Comparison of ENCODE assay signal across 14 cellular contexts in genomic region chr13:112062619-112063308, GRCh38. TPM values are rescaled to one million over a fixed set of nuclear protein-coding genes. Genes with fewer than 3 reads are reported as not detected.
A peak's percentile ranks its signal among the peaks of the same experiment; 100 is the strongest.
DNase-seq lines count a peak whose midpoint lies in the region; ATAC-seq and TF ChIP-seq lines count a peak whose summit lies in the region.
"Had no signal": no experiment of that assay in that cellular context is flagged by ENCODE, and none has a peak within 500 bp of the region (broad histone marks: within the 10 kb centered on the region; RNA-seq: fewer than 3 reads in every experiment).

No MANE protein-coding gene starts in this region.

- no peak overlapping the region for H3K4me3 ChIP-seq in RWPE2 (ENCODE audit: severe bottlenecking)
- no peak overlapping the region for H3K4me3 ChIP-seq in psoas muscle
- H3K4me3 ChIP-seq in stomach, result no peak overlapping the region

- H3K36me3 ChIP-seq in RWPE2 (ENCODE audit: low read depth) (no peaks in the 10 kb centered on the region), psoas muscle (ENCODE audit: insufficient read depth in 1 of 2, low read depth in 1 of 2) (no peaks in the 10 kb centered on the region), stomach (no peaks in the 10 kb centered on the region)

- H3K9me3 ChIP-seq in RWPE2 (ENCODE audit: severe bottlenecking) (no peaks in the 10 kb centered on the region), psoas muscle (no peaks in the 10 kb centered on the region), stomach (no peaks in the 10 kb centered on the region)

- H3K4me1 Mint-ChIP-seq in activated CD8-positive, alpha-beta memory T cell treated with anti-CD3 and anti-CD28 coated beads, Interleukin-2, amount 10 ng/mL, durations not matched to agents 7 days and 5 days, result no peaks in the 10 kb centered on the region

- peak overlapping the region; percentile 60 for H3K27ac Mint-ChIP-seq in activated CD8-positive, alpha-beta memory T cell treated with anti-CD3 and anti-CD28 coated beads, Interleukin-2, amount 10 ng/mL, durations not matched to agents 7 days and 5 days

- WGBS in psoas muscle, 3 donors, result 2% methylated on average over 33 to 62 of the region's 62 CpGs
- WGBS in stomach, 5 donors, result 4 to 7% (median 4%) methylated on average over 20 to 62 of the region's 62 CpGs

- CTCF ChIA-PET in activated CD8-positive, alpha-beta memory T cell treated with anti-CD3 and anti-CD28 coated beads, Interleukin-2, amount 10 ng/mL, durations not matched to agents 7 days and 5 days (lab: Charles Lee), result no interaction called here

- TF ChIP-seq POLR2A in stomach (IDR thresholded peaks at IDR 0.05), result no peak

- no peak overlapping the region for H3K4me3 Mint-ChIP-seq in activated CD8-positive, alpha-beta memory T cell treated with anti-CD3 and anti-CD28 coated beads, Interleukin-2, amount 10 ng/mL, durations not matched to agents 7 days and 5 days

- peaks cover 88% of the 10 kb centered on the region for H3K27me3 ChIP-seq in RWPE2 (ENCODE audit: insufficient read depth, poor library complexity, severe bottlenecking)
- peaks cover 96% of the 10 kb centered on the region for H3K27me3 ChIP-seq in foreskin keratinocyte
- H3K27me3 ChIP-seq in psoas muscle (ENCODE audit: insufficient read depth in 3 of 3, low read length in 2 of 3), result peaks cover 3 to 97% (median 41%) of the 10 kb centered on the region in 3 donors
- H3K27me3 ChIP-seq in stomach, result peaks cover 56 to 100% (median 89%) of the 10 kb centered on the region in 3 donors

- TF ChIP-seq CTCF in RWPE2 (IDR thresholded peaks at IDR 0.05; ENCODE audit: poor library complexity, severe bottlenecking), result peak; percentile 27
- peak; percentile 30 for TF ChIP-seq CTCF in foreskin keratinocyte (conservative IDR thresholded peaks at IDR 0.05)
- TF ChIP-seq CTCF in psoas muscle (IDR thresholded peaks at IDR 0.05), result peak; percentile 22
- TF ChIP-seq CTCF in stomach (IDR thresholded peaks at IDR 0.05), result no peak

- peaks cover 7% of the 10 kb centered on the region for H3K36me3 Mint-ChIP-seq in activated CD8-positive, alpha-beta memory T cell treated with anti-CD3 and anti-CD28 coated beads, Interleukin-2, amount 10 ng/mL, durations not matched to agents 7 days and 5 days

- ATAC-seq in activated CD8-positive, alpha-beta memory T cell treated with anti-CD3 and anti-CD28 coated beads, Interleukin-2, amount 10 ng/mL, durations not matched to agents 7 days and 5 days, result no peak
- ATAC-seq in RWPE2 (ENCODE audit: low read depth) (no peak), foreskin keratinocyte (no peak), psoas muscle (no peak), GM21515 (IDR thresholded peaks at IDR 0.05; ENCODE audit: unreplicated experiment) (no peak)

- no peaks in the 10 kb centered on the region for H3K4me1 ChIP-seq in RWPE2 (ENCODE audit: insufficient read depth, poor library complexity, severe bottlenecking)
- H3K4me1 ChIP-seq in foreskin keratinocyte, result no peaks in the 10 kb centered on the region
- H3K4me1 ChIP-seq in psoas muscle, result no peaks in the 10 kb centered on the region
- peaks cover 0 to 54% (median 19%) of the 10 kb centered on the region in 4 donors for H3K4me1 ChIP-seq in stomach

- no peak for DNase-seq in activated CD8-positive, alpha-beta memory T cell treated with anti-CD3 and anti-CD28 coated beads, Interleukin-2, amount 10 ng/mL, durations not matched to agents 7 days and 5 days
- DNase-seq in activated CD8-positive, alpha-beta memory T cell treated with anti-CD3 and anti-CD28 coated beads, Interleukin-2, amount 50 U/mL, for 48 hours, result no peak
- no peak for DNase-seq in RWPE2 (ENCODE audit: low spot score)
- no peak for DNase-seq in foreskin keratinocyte
- DNase-seq in psoas muscle, result no peak
- DNase-seq in NCI-H1436 (lab: John Stamatoyannopoulos, UW), result no peak
- DNase-seq in stomach, result no peak
- DNase-seq: KG1 had no signal

- intact Hi-C loops in psoas muscle (cut with DNase I) (no loop called here), stomach (cut with DNase I; ENCODE audit: low total_unique reads) (no loop called here)

- H3K27ac ChIP-seq in RWPE2 (ENCODE audit: poor library complexity, severe bottlenecking), result no peak overlapping the region
- no peak overlapping the region for H3K27ac ChIP-seq in foreskin keratinocyte
- no peak overlapping the region for H3K27ac ChIP-seq in psoas muscle
- H3K27ac ChIP-seq in stomach, result no peak overlapping the region

- H3K9me3 Mint-ChIP-seq in activated CD8-positive, alpha-beta memory T cell treated with anti-CD3 and anti-CD28 coated beads, Interleukin-2, amount 10 ng/mL, durations not matched to agents 7 days and 5 days (ENCODE audit: low read depth), result no peaks in the 10 kb centered on the region

- no peak for TF ChIP-seq EP300 in stomach (IDR thresholded peaks at IDR 0.05)

- peaks cover 82% of the 10 kb centered on the region for H3K27me3 Mint-ChIP-seq in activated CD8-positive, alpha-beta memory T cell treated with anti-CD3 and anti-CD28 coated beads, Interleukin-2, amount 10 ng/mL, durations not matched to agents 7 days and 5 days

RNA-seq across cellular contexts. Expression of gene SOX1, which starts 4.2 kb away (rescaled TPM):
- total RNA-seq in activated CD8-positive, alpha-beta memory T cell treated with anti-CD3 and anti-CD28 coated beads, Interleukin-2, amount 10 ng/mL, durations not matched to agents 7 days and 5 days, result not detected
- not detected in 2 replicates for total RNA-seq in foreskin keratinocyte
- not detected in 2 replicates for polyA plus RNA-seq in foreskin keratinocyte
- total RNA-seq in psoas muscle, result not detected
- not detected for polyA plus RNA-seq in psoas muscle
- not detected for total RNA-seq in stomach
- not detected for polyA plus RNA-seq in stomach
- total RNA-seq: skeletal muscle tissue; T-helper 2 cell treated with Interferon-gamma antibody and Interleukin-4, amounts not matched to agents 100 ng/mL and 5 ng/mL, for 36 hours; urinary bladder had no signal
- polyA plus RNA-seq: AG04450, esophagus, urinary bladder had no signal

Comparison
In these comparisons a context has a peak if more than half of its experiments do, and no peak if none do; other contexts are left out.
1. CTCF ChIP-seq: peak in RWPE2 (single experiment), foreskin keratinocyte (single experiment) and psoas muscle (single experiment); none in stomach (0 of 7).